1 cellular context compared by ENCODE assay signal in genomic region chr1:86914998-86915736, GRCh38.
TF ChIP-seq lines count a peak whose summit lies in the region.

No MANE protein-coding gene starts in this region.

TF ChIP-seq in HEK293, 187 proteins besides CTCF, POLR2A, EP300 and RAD21 (continued from another document and continues in another):
- TF ChIP-seq HIC1 (tag by site-specific recombination; IDR thresholded peaks at IDR 0.05) (no peak), ZNF501 (tag by site-specific recombination; IDR thresholded peaks at IDR 0.05) (0 out of 2 replicates have a peak, but pooled peaks have one; percentile 6), PBX3 (CRISPR knock-in tag; IDR thresholded peaks at IDR 0.05) (peak; percentile 45; the same call in 1 of the 2 replicates), HOXA7 (CRISPR knock-in tag; IDR thresholded peaks at IDR 0.05; ENCODE audit: borderline replicate concordance) (no peak), ZNF610 (tag by site-specific recombination; IDR thresholded peaks at IDR 0.05; ENCODE audit: borderline replicate concordance) (0 out of 2 replicates have a peak, but pooled peaks have one; percentile 26), ZNF248 (tag by site-specific recombination; IDR thresholded peaks at IDR 0.05) (no peak), ZNF704 (tag by site-specific recombination; IDR thresholded peaks at IDR 0.05) (no peak), GLIS1 (tag by site-specific recombination; IDR thresholded peaks at IDR 0.05) (0 out of 2 replicates have a peak, but pooled peaks have one; percentile 1), ZNF280C (tag by site-specific recombination; IDR thresholded peaks at IDR 0.05) (no peak), ZNF521 (tag by site-specific recombination; IDR thresholded peaks at IDR 0.05) (no peak), ZNF449 (tag by site-specific recombination; IDR thresholded peaks at IDR 0.05) (peak; percentile 91), ZSCAN5A (tag by site-specific recombination; IDR thresholded peaks at IDR 0.05) (no peak), ZNF600 (tag by site-specific recombination; IDR thresholded peaks at IDR 0.05) (peak; percentile 69), ZNF2 (tag by site-specific recombination; IDR thresholded peaks at IDR 0.05) (peak; percentile 44; the same call in 1 of the 2 replicates), ZBTB48 (tag by site-specific recombination; IDR thresholded peaks at IDR 0.05) (no peak), KLF10 (tag by site-specific recombination; IDR thresholded peaks at IDR 0.05) (no peak), ZNF596 (tag by site-specific recombination; IDR thresholded peaks at IDR 0.05) (peak; percentile 64; the same call in 1 of the 2 replicates), ZNF629 (tag by site-specific recombination; IDR thresholded peaks at IDR 0.05) (0 out of 2 replicates have a peak, but pooled peaks have one; percentile 44), ZSCAN18 (tag by site-specific recombination; IDR thresholded peaks at IDR 0.05) (no peak), ZNF24 (tag by site-specific recombination; IDR thresholded peaks at IDR 0.05) (no peak), ZNF544 (tag by site-specific recombination; IDR thresholded peaks at IDR 0.05) (no peak), ZNF792 (tag by site-specific recombination; IDR thresholded peaks at IDR 0.05) (no peak), ZNF76 (tag by site-specific recombination; IDR thresholded peaks at IDR 0.05; ENCODE audit: borderline replicate concordance, low read depth) (no peak), PRDM4 (tag by site-specific recombination; IDR thresholded peaks at IDR 0.05) (peak; percentile 8; the same call in 1 of the 2 replicates), ZSCAN23 (tag by site-specific recombination; IDR thresholded peaks at IDR 0.05) (no peak), ZNF16 (tag by site-specific recombination; IDR thresholded peaks at IDR 0.05; ENCODE audit: low read depth) (no peak), ZNF426 (tag by site-specific recombination; IDR thresholded peaks at IDR 0.05) (no peak), SALL2 (tag by site-specific recombination; IDR thresholded peaks at IDR 0.05; ENCODE audit: borderline replicate concordance) (no peak), ZBTB20 (tag by site-specific recombination; IDR thresholded peaks at IDR 0.05) (peak; percentile 97), ZBTB11 (tag by site-specific recombination; conservative IDR thresholded peaks at IDR 0.05; ENCODE audit: low read depth) (peak; percentile 86), ZNF843 (tag by site-specific recombination; IDR thresholded peaks at IDR 0.05) (0 out of 2 replicates have a peak, but pooled peaks have one; percentile 10), ZBTB49 (tag by site-specific recombination; IDR thresholded peaks at IDR 0.05; ENCODE audit: low read depth) (no peak), BCL6B (tag by site-specific recombination; IDR thresholded peaks at IDR 0.05) (no peak), ZNF391 (tag by site-specific recombination; IDR thresholded peaks at IDR 0.05; ENCODE audit: borderline replicate concordance, low read depth) (no peak), ZFP3 (tag by site-specific recombination; IDR thresholded peaks at IDR 0.05; ENCODE audit: low read depth) (no peak), ZNF202 (tag by site-specific recombination; IDR thresholded peaks at IDR 0.05; ENCODE audit: borderline replicate concordance) (no peak)
